In genomic region chr15:80093854-80094418, GRCh38 we compare ENCODE assay signal across 11 cellular contexts. TPM values are rescaled to one million over a fixed set of nuclear protein-coding genes. Genes with fewer than 3 reads are reported as not detected.
A peak's percentile ranks its signal among the peaks of the same experiment; 100 is the strongest.
DNase-seq lines count a peak whose midpoint lies in the region; TF ChIP-seq lines count a peak whose summit lies in the region.
"Had no signal": no experiment of that assay in that cellular context is flagged by ENCODE, and none has a peak within 500 bp of the region (broad histone marks: within the 10 kb centered on the region; RNA-seq: fewer than 3 reads in every experiment).

No MANE protein-coding gene starts in this region.

- DNase-seq in NCI-H1417 (lab: John Stamatoyannopoulos, UW) (peak; percentile 6 to 56 (median 33)), NCI-H1417 treated with DMSO at 0.1 percent for 48 hours (lab: John Stamatoyannopoulos, UW) (no peak), OCI-M1 (lab: John Stamatoyannopoulos, UW) (peak; percentile 14), fibroblast of villous mesenchyme (ENCODE audit: low read depth) (peak; percentile 80), hepatic stellate cell (ENCODE audit: low spot score) (no peak), NCI-H345 (lab: John Stamatoyannopoulos, UW) (no peak), H4 (ENCODE audit: low spot score) (no peak)
- peak; percentile 20 to 31 for DNase-seq in stimulated activated CD4-positive, alpha-beta T cell treated with anti-CD3 and anti-CD28 coated beads, Interleukin-2, amount 100 ng/mL, for 24 hours
- DNase-seq: midbrain, SHP77 treated with DMSO at 0.1 percent for 48 hours had no signal

- H3K4me3 ChIP-seq in fibroblast of villous mesenchyme (ENCODE audit: low read depth, low read length): no peak overlapping the region
- H3K4me3 ChIP-seq: ascending aorta had no signal

- no peak for TF ChIP-seq CTCF in fibroblast of villous mesenchyme (IDR thresholded peaks at IDR 0.05; ENCODE audit: insufficient read depth, low read depth, low read length)

RNA-seq across cellular contexts. Expression of gene ZFAND6, which starts 34.5 kb away (rescaled TPM):
- total RNA-seq in fibroblast of villous mesenchyme: 78.6 and 123 TPM in 2 replicates
- 140 and 179 TPM in 2 replicates for total RNA-seq in H4 (2014; rRNA removed; shearing (Covaris generic))

RNA-seq across cellular contexts. Expression of gene FAH, which starts 58.9 kb away (rescaled TPM):
- 21.9 and 27.2 TPM in 2 replicates for total RNA-seq in fibroblast of villous mesenchyme
- total RNA-seq in H4 (2014; rRNA removed; shearing (Covaris generic)): 50.3 and 56.6 TPM in 2 replicates

Comparison
In these comparisons a context has a peak if more than half of its experiments do, and no peak if none do; other contexts are left out.
1. DNase-seq: peak in NCI-H1417 (3 of 3), OCI-M1 (single experiment), fibroblast of villous mesenchyme (single experiment) and stimulated activated CD4-positive, alpha-beta T cell treated with anti-CD3 and anti-CD28 coated beads, Interleukin-2, amount 100 ng/mL, for 24 hours (2 of 2); none in NCI-H1417 treated with DMSO at 0.1 percent for 48 hours (single experiment), hepatic stellate cell (single experiment), NCI-H345 (single experiment) and H4 (single experiment).